In genomic region chr4:23584024-23584423, GRCh38 we compare ENCODE assay signal across 18 cellular contexts.
DNase-seq lines count a peak whose midpoint lies in the region; ATAC-seq, FAIRE-seq and TF ChIP-seq lines count a peak whose summit lies in the region.
"Had no signal": no experiment of that assay in that cellular context is flagged by ENCODE, and none has a peak within 500 bp of the region (broad histone marks: within the 10 kb centered on the region; RNA-seq: fewer than 3 reads in every experiment).

No MANE protein-coding gene starts in this region.

- H4K5ac ChIP-seq in H1 (ENCODE audit: insufficient read length, low read depth, low read length) = no peak overlapping the region

- no peak overlapping the region for H3K14ac ChIP-seq in H1 (ENCODE audit: insufficient read length)

- H3K18ac ChIP-seq in H1 (ENCODE audit: extremely low read depth, low read length) = no peak overlapping the region

- H3K4me1 ChIP-seq in HepG2 (ENCODE audit: insufficient read depth, low read length) = no peaks in the 10 kb centered on the region
- H3K4me1 ChIP-seq in right lobe of liver = peaks cover 0 to 9% (median 0%) of the 10 kb centered on the region in 4 donors
- H3K4me1 ChIP-seq in H1 (replicated peaks in 1 of 4; ENCODE audit: control insufficient read depth in 3 of 4, insufficient read depth in 4 of 4, low read length in 3 of 4) = peaks cover 0 to 10% (median 7%) of the 10 kb centered on the region in 4 experiments; a peak in 5 of 7 replicates
- H3K4me1 ChIP-seq in smooth muscle cell (ENCODE audit: low read depth) = no peaks in the 10 kb centered on the region

- no TSS peak for BruUV-seq in HepG2 (replicated peaks; lab: Mats Ljungman, UMichigan)

- no peak for TF ChIP-seq POLR2A in HepG2 (IDR thresholded peaks at IDR 0.05; ENCODE audit: insufficient read depth in 1 of 2, low read depth in 2 of 2, low read length in 2 of 2)
- TF ChIP-seq POLR2A in right lobe of liver (IDR thresholded peaks at IDR 0.05) = no peak
- no peak for TF ChIP-seq POLR2A in H1 (IDR thresholded peaks at IDR 0.05; ENCODE audit: control extremely low read depth in 1 of 2, low read depth in 2 of 2, low read length in 2 of 2)

- no peak overlapping the region for H2BK120ac ChIP-seq in H1 (replicated peaks; ENCODE audit: low read depth, low read length)

- in situ Hi-C loops in HepG2 (cut with HindIII; ENCODE audit: extremely low pct_ligation_motif_present, low pct_unique_long_range_greater_than_20kb) = no loop called here

- H3K4ac ChIP-seq in H1 (replicated peaks; ENCODE audit: insufficient read length, low read depth, low read length) = no peak overlapping the region

- 0% methylated on average over 3 of the region's 3 CpGs for WGBS in HepG2 (ENCODE audit: low lambda C conversion rate)
- WGBS in right lobe of liver (ENCODE audit: insufficient coverage, low coverage, low lambda C conversion rate, missing lambda C conversion rate) = 10% methylated on average over 3 of the region's 3 CpGs
- WGBS in H1 (ENCODE audit: extremely low coverage in 1 of 2, insufficient coverage in 1 of 2, insufficient read length in 1 of 2, insufficient replicate concordance in 2 of 2, low coverage in 1 of 2, low lambda C conversion rate in 2 of 2, missing lambda C conversion rate in 1 of 2), 2 experiments = 63% methylated on average over 3 of the region's 3 CpGs; no CpG with 5 or more reads in 1 of the 2 experiments
- 32% methylated on average over 3 of the region's 3 CpGs for WGBS in smooth muscle cell (ENCODE audit: low lambda C conversion rate)

- H3K4me1 Mint-ChIP-seq in T-helper 17 cell = no peaks in the 10 kb centered on the region
- H3K4me1 Mint-ChIP-seq: B cell had no signal

- H2AFZ ChIP-seq in HepG2 (ENCODE audit: low read length) (no peak overlapping the region), H1 (ENCODE audit: low read length) (no peak overlapping the region), smooth muscle cell (ENCODE audit: low read depth) (no peak overlapping the region)

- H3K4me2 ChIP-seq in HepG2 (ENCODE audit: low read depth, low read length) (no peak overlapping the region), H1 (ENCODE audit: insufficient read depth in 1 of 2, low read depth in 2 of 2, low read length in 2 of 2) (no peak overlapping the region), smooth muscle cell (peak overlapping the region; percentile 3)
- H3K4me2 ChIP-seq: BLaER1 treated with 17β-estradiol and CSF1 and Interleukin-3, amounts not matched to agents 10 nM and 100 nM had no signal

- TF ChIP-seq RAD21 in HepG2 (CRISPR knock-in tag; IDR thresholded peaks at IDR 0.05) (no peak), H1 (IDR thresholded peaks at IDR 0.05 in 1 of 2, conservative IDR thresholded peaks at IDR 0.05 in 1 of 2; ENCODE audit: low read depth in 2 of 2, low read length in 2 of 2) (no peak)

- no peak overlapping the region for H2BK20ac ChIP-seq in H1 (ENCODE audit: low read length)

- H3K79me1 ChIP-seq in H1 (ENCODE audit: low read depth, low read length) = no peaks in the 10 kb centered on the region

- H3K4me3 Mint-ChIP-seq in T-helper 17 cell = no peak overlapping the region
- H3K4me3 Mint-ChIP-seq: B cell; CD8-positive, alpha-beta T cell; H9 had no signal

- H3K27ac ChIP-seq in HepG2 (ENCODE audit: extremely low read length, insufficient read depth, low read length) (no peak overlapping the region), right lobe of liver (no peak overlapping the region), H1 (ENCODE audit: low read depth, low read length) (no peak overlapping the region), smooth muscle cell (ENCODE audit: low read depth) (no peak overlapping the region)
- H3K27ac ChIP-seq: BLaER1 treated with 17β-estradiol and CSF1 and Interleukin-3, amounts not matched to agents 10 nM and 100 nM had no signal

- H3K27ac Mint-ChIP-seq in T-helper 17 cell = no peak overlapping the region
- H3K27ac Mint-ChIP-seq: B cell; CD8-positive, alpha-beta T cell had no signal

- TF ChIP-seq CTCF in HepG2 (CRISPR knock-in tag; IDR thresholded peaks at IDR 0.05) = no peak
- TF ChIP-seq CTCF in right lobe of liver (IDR thresholded peaks at IDR 0.05) = no peak
- TF ChIP-seq CTCF in H1 (IDR thresholded peaks at IDR 0.05; ENCODE audit: control extremely low read depth in 1 of 3, insufficient read depth in 1 of 3, low read depth in 1 of 3, low read length in 3 of 3) = no peak
- TF ChIP-seq CTCF in smooth muscle cell (IDR thresholded peaks at IDR 0.05; ENCODE audit: borderline replicate concordance, insufficient read depth, poor library complexity, severe bottlenecking) = no peak

- CTCF ChIA-PET in HepG2 (lab: Yijun Ruan, JAX; ENCODE audit: low intra/inter-chr PET ratio, low total read pairs) (no interaction called here), H1 (lab: Charles Lee; ENCODE audit: partially characterized antibody) (no interaction called here)

- H3F3A ChIP-seq in smooth muscle cell (ENCODE audit: low read depth) = no peaks in the 10 kb centered on the region

- intact Hi-C loops in HepG2 (cut with micrococcal nuclease; ENCODE audit: unreplicated experiment) (no loop called here), right lobe of liver (cut with DNase I) (no loop called here)

- no peak for FAIRE-seq in HepG2 (lab: Jason Lieb, UNC)
- FAIRE-seq in H1 (lab: Jason Lieb, UNC) = no peak
- FAIRE-seq: HTR-8/SVneo had no signal

- H3K4me3 ChIP-seq in HepG2 (replicated peaks in 1 of 3; ENCODE audit: insufficient read depth in 1 of 3, low read depth in 2 of 3, low read length in 3 of 3) (no peak overlapping the region), right lobe of liver (no peak overlapping the region), H1 (ENCODE audit: extremely low read depth in 1 of 4, insufficient read depth in 2 of 4, low read depth in 3 of 4, low read length in 4 of 4) (no peak overlapping the region), smooth muscle cell (no peak overlapping the region)
- H3K4me3 ChIP-seq: BLaER1 treated with 17β-estradiol and CSF1 and Interleukin-3, amounts not matched to agents 10 nM and 100 nM had no signal

- H2BK12ac ChIP-seq in H1 (ENCODE audit: low read depth, low read length) = no peak overlapping the region

- H3K36me3 ChIP-seq in HepG2 (replicated peaks in 1 of 2; ENCODE audit: control insufficient read depth in 1 of 2, insufficient read depth in 2 of 2, low read length in 2 of 2) (no peaks in the 10 kb centered on the region), right lobe of liver (no peaks in the 10 kb centered on the region), H1 (ENCODE audit: control insufficient read depth in 2 of 4, insufficient read depth in 4 of 4, low read length in 3 of 4) (no peaks in the 10 kb centered on the region), smooth muscle cell (ENCODE audit: low read depth) (no peaks in the 10 kb centered on the region)
- H3K36me3 ChIP-seq: BLaER1 treated with 17β-estradiol and CSF1 and Interleukin-3, amounts not matched to agents 10 nM and 100 nM had no signal

- no peak overlapping the region for H4K8ac ChIP-seq in H1 (ENCODE audit: extremely low read depth, insufficient read depth, low read length)

- H3K9me3 ChIP-seq in HepG2 (ENCODE audit: low read length) (no peaks in the 10 kb centered on the region), right lobe of liver (peaks cover 0 to 3% (median 0%) of the 10 kb centered on the region in 4 donors), H1 (ENCODE audit: insufficient read depth in 2 of 2, low read depth in 1 of 2, low read length in 1 of 2) (no peaks in the 10 kb centered on the region), smooth muscle cell (replicated peaks; ENCODE audit: low read depth) (no peaks in the 10 kb centered on the region), T-helper 17 cell (ENCODE audit: control insufficient read depth, low read length, poor library complexity, severe bottlenecking) (no peaks in the 10 kb centered on the region)

- no peak overlapping the region for H2BK15ac ChIP-seq in H1 (ENCODE audit: low read length)

- H3K56ac ChIP-seq in H1 (replicated peaks; ENCODE audit: insufficient read length, low read depth, low read length) = no peak overlapping the region

- no peaks in the 10 kb centered on the region for H3K27me3 ChIP-seq in HepG2 (ENCODE audit: control insufficient read depth in 1 of 2, insufficient read depth in 2 of 2, low read length in 2 of 2)
- no peaks in the 10 kb centered on the region for H3K27me3 ChIP-seq in right lobe of liver
- no peaks in the 10 kb centered on the region for H3K27me3 ChIP-seq in H1 (replicated peaks in 1 of 4; ENCODE audit: control insufficient read depth in 3 of 4, extremely low read depth in 1 of 4, insufficient read depth in 3 of 4, low read length in 3 of 4)
- no peaks in the 10 kb centered on the region for H3K27me3 ChIP-seq in smooth muscle cell (ENCODE audit: low read depth)
- H3K27me3 ChIP-seq: BLaER1 treated with 17β-estradiol and CSF1 and Interleukin-3, amounts not matched to agents 10 nM and 100 nM had no signal

- H3K9ac ChIP-seq in HepG2 (ENCODE audit: insufficient read depth, low read depth, low read length) (no peak overlapping the region), H1 (replicated peaks in 1 of 4; ENCODE audit: extremely low read depth in 1 of 4, low read depth in 3 of 4, low read length in 3 of 4) (no peak overlapping the region), smooth muscle cell (ENCODE audit: low read depth) (no peak overlapping the region)
- H3K9ac ChIP-seq: BLaER1 treated with 17β-estradiol and CSF1 and Interleukin-3, amounts not matched to agents 10 nM and 100 nM had no signal

- ATAC-seq in HepG2 (no peak), right lobe of liver (no peak), T-helper 17 cell (no peak)
- ATAC-seq: CD8-positive, alpha-beta T cell had no signal

- H4K20me1 ChIP-seq in HepG2 (ENCODE audit: insufficient read depth, low read length) (no peaks in the 10 kb centered on the region), H1 (replicated peaks in 1 of 2; ENCODE audit: control insufficient read depth in 1 of 2, insufficient read depth in 2 of 2, low read length in 2 of 2) (no peaks in the 10 kb centered on the region), smooth muscle cell (ENCODE audit: low read depth) (no peaks in the 10 kb centered on the region)
- H4K20me1 ChIP-seq: BLaER1 treated with 17β-estradiol and CSF1 and Interleukin-3, amounts not matched to agents 10 nM and 100 nM had no signal

- DNase-seq in HepG2 (ENCODE audit: low spot score) (no peak), right lobe of liver (no peak), NCI-H460 (ENCODE audit: extremely low read depth, low read depth) (peak; percentile 33), H1 (ENCODE audit: low read depth in 1 of 2, low spot score in 2 of 2) (no peak), smooth muscle cell (lab: John Stamatoyannopoulos, UW; ENCODE audit: unreplicated experiment) (no peak), NCI-H526 treated with DMSO at 0.1 percent for 48 hours (lab: John Stamatoyannopoulos, UW) (no peak), T-helper 17 cell (no peak), SW480 (ENCODE audit: low spot score) (no peak)
- DNase-seq: 8988T; Calu3; CD8-positive, alpha-beta T cell; DMS79 treated with DMSO at 0.1 percent for 48 hours; GF-D8; GOT3; H9 had no signal

- H3K27me3 Mint-ChIP-seq in T-helper 17 cell = no peaks in the 10 kb centered on the region
- H3K27me3 Mint-ChIP-seq: B cell had no signal

- no peak overlapping the region for H4K91ac ChIP-seq in H1 (replicated peaks; ENCODE audit: insufficient read length, low read length)

- no peak overlapping the region for H2BK5ac ChIP-seq in H1 (ENCODE audit: low read depth, low read length)

- H3K79me2 ChIP-seq in HepG2 (ENCODE audit: insufficient read depth, low read length) (no peaks in the 10 kb centered on the region), H1 (ENCODE audit: control insufficient read depth in 1 of 2, insufficient read depth in 2 of 2, low read length in 2 of 2) (no peaks in the 10 kb centered on the region), smooth muscle cell (ENCODE audit: low read depth) (no peaks in the 10 kb centered on the region)

- H2AK5ac ChIP-seq in H1 (ENCODE audit: low read depth, low read length) = no peak overlapping the region

- H3K23ac ChIP-seq in H1 (ENCODE audit: insufficient read length) = no peak overlapping the region

- H3K23me2 ChIP-seq in H1 (ENCODE audit: low read depth, low read length) = peaks cover 3% of the 10 kb centered on the region; the same call in 1 of the 2 replicates

- TF ChIP-seq EP300 in HepG2 (IDR thresholded peaks at IDR 0.05; ENCODE audit: low read depth in 2 of 2, low read length in 2 of 2) = no peak
- TF ChIP-seq EP300 in HepG2 (CRISPR knock-in tag; IDR thresholded peaks at IDR 0.05; ENCODE audit: borderline replicate concordance) = no peak
- no peak for TF ChIP-seq EP300 in H1 (IDR thresholded peaks at IDR 0.05; ENCODE audit: borderline replicate concordance in 1 of 2, low read depth in 2 of 2, low read length in 2 of 2)

- POLR2A ChIA-PET in HepG2 (lab: Yijun Ruan, JAX) = no interaction called here
- POLR2A ChIA-PET in H1 (lab: Charles Lee; ENCODE audit: partially characterized antibody) = no interaction called here

- no peaks in the 10 kb centered on the region for H3K36me3 Mint-ChIP-seq in T-helper 17 cell (ENCODE audit: low read depth)
- H3K36me3 Mint-ChIP-seq: CD8-positive, alpha-beta T cell had no signal
